Comparison of ENCODE assay signal across 9 cellular contexts in genomic region chr7:146090023-146090645, GRCh38. TPM values are rescaled to one million over a fixed set of nuclear protein-coding genes. Genes with fewer than 3 reads are reported as not detected.
DNase-seq lines count a peak whose midpoint lies in the region; ATAC-seq and TF ChIP-seq lines count a peak whose summit lies in the region.
"Had no signal": no experiment of that assay in that cellular context is flagged by ENCODE, and none has a peak within 500 bp of the region (broad histone marks: within the 10 kb centered on the region; RNA-seq: fewer than 3 reads in every experiment).

No MANE protein-coding gene starts in this region.

- intact Hi-C loops in left ventricle myocardium inferior (cut with micrococcal nuclease) (no loop called here), Right ventricle myocardium superior (cut with DNase I) (loop anchor here (10.0 kb wide), 1 partner anchor 1055 kb away; no protein-coding TSS in a partner anchor)

- H3K36me3 ChIP-seq in left ventricle myocardium inferior, result no peaks in the 10 kb centered on the region
- no peaks in the 10 kb centered on the region for H3K36me3 ChIP-seq in HEK293 (ENCODE audit: control insufficient read depth in 2 of 2, insufficient read depth in 1 of 2, low read length in 2 of 2)
- no peaks in the 10 kb centered on the region for H3K36me3 ChIP-seq in RWPE2 (ENCODE audit: low read depth)
- no peaks in the 10 kb centered on the region for H3K36me3 ChIP-seq in gastroesophageal sphincter

- POLR2A ChIA-PET in HEK293 (lab: Yijun Ruan, JAX), result no interaction called here

- H3K4me3 Mint-ChIP-seq in stimulated activated naive B cell treated with anti-CD40 and anti-IgM and Interleukin-4, amounts not matched to agents 10 μg/mL and 1 μg/mL and 100 μg/mL, for 72 hours, result no peak overlapping the region
- H3K4me3 Mint-ChIP-seq: stimulated activated naive CD8-positive, alpha-beta T cell treated with anti-CD3 and anti-CD28 coated beads, Interleukin-15, Interleukin-2, amounts not matched to agents 100 ng/mL and 50 ng/mL, for 24 hours had no signal

- H3K4me1 ChIP-seq in left ventricle myocardium inferior, result no peaks in the 10 kb centered on the region
- H3K4me1 ChIP-seq in HEK293 (ENCODE audit: control insufficient read depth, insufficient read depth, low read length), result no peaks in the 10 kb centered on the region
- no peaks in the 10 kb centered on the region for H3K4me1 ChIP-seq in RWPE2 (ENCODE audit: insufficient read depth, poor library complexity, severe bottlenecking)
- H3K4me1 ChIP-seq in gastroesophageal sphincter, result no peaks in the 10 kb centered on the region

- TF ChIP-seq CTCF in left ventricle myocardium inferior (IDR thresholded peaks at IDR 0.05; ENCODE audit: borderline replicate concordance) (peak; percentile 69), HEK293 (tag by site-specific recombination; IDR thresholded peaks at IDR 0.05) (no peak), RWPE2 (IDR thresholded peaks at IDR 0.05; ENCODE audit: poor library complexity, severe bottlenecking) (peak; percentile 81), gastroesophageal sphincter (IDR thresholded peaks at IDR 0.05) (peak; percentile 32 to 59 (median 43))

- H3K4me1 Mint-ChIP-seq in stimulated activated naive B cell treated with anti-CD40 and anti-IgM and Interleukin-4, amounts not matched to agents 10 μg/mL and 1 μg/mL and 100 μg/mL, for 72 hours, result no peaks in the 10 kb centered on the region

- H3K27me3 Mint-ChIP-seq in stimulated activated naive B cell treated with anti-CD40 and anti-IgM and Interleukin-4, amounts not matched to agents 10 μg/mL and 1 μg/mL and 100 μg/mL, for 72 hours, result no peaks in the 10 kb centered on the region
- H3K27me3 Mint-ChIP-seq: stimulated activated naive CD8-positive, alpha-beta T cell treated with anti-CD3 and anti-CD28 coated beads, Interleukin-15, Interleukin-2, amounts not matched to agents 100 ng/mL and 50 ng/mL, for 24 hours had no signal

- no peak overlapping the region for H3K4me3 ChIP-seq in left ventricle myocardium inferior
- H3K4me3 ChIP-seq in HEK293 (ENCODE audit: low read depth, low read length), result no peak overlapping the region
- no peak overlapping the region for H3K4me3 ChIP-seq in RWPE2 (ENCODE audit: severe bottlenecking)
- no peak overlapping the region for H3K4me3 ChIP-seq in gastroesophageal sphincter

- no peaks in the 10 kb centered on the region for H3K36me3 Mint-ChIP-seq in stimulated activated naive B cell treated with anti-CD40 and anti-IgM and Interleukin-4, amounts not matched to agents 10 μg/mL and 1 μg/mL and 100 μg/mL, for 72 hours

- DNase-seq in left ventricle myocardium inferior (no peak), Right ventricle myocardium superior (no peak), M059J (ENCODE audit: low read depth) (peak; percentile 30), RWPE2 (ENCODE audit: low spot score) (no peak)
- DNase-seq in stimulated activated naive B cell treated with anti-CD40 and anti-IgM and Interleukin-4, amounts not matched to agents 10 μg/mL and 1 μg/mL and 100 μg/mL, for 72 hours, result no peak
- DNase-seq in stimulated activated naive CD4-positive, alpha-beta T cell treated with Interleukin-2 at 50 U/mL for 16 hours (lab: John Stamatoyannopoulos, UW), result no peak

- no peaks in the 10 kb centered on the region for H3K9me3 Mint-ChIP-seq in stimulated activated naive B cell treated with anti-CD40 and anti-IgM and Interleukin-4, amounts not matched to agents 10 μg/mL and 1 μg/mL and 100 μg/mL, for 72 hours
- H3K9me3 Mint-ChIP-seq: stimulated activated naive CD8-positive, alpha-beta T cell treated with anti-CD3 and anti-CD28 coated beads, Interleukin-15, Interleukin-2, amounts not matched to agents 100 ng/mL and 50 ng/mL, for 24 hours had no signal

- no peak overlapping the region for H3K27ac Mint-ChIP-seq in stimulated activated naive B cell treated with anti-CD40 and anti-IgM and Interleukin-4, amounts not matched to agents 10 μg/mL and 1 μg/mL and 100 μg/mL, for 72 hours
- H3K27ac Mint-ChIP-seq: stimulated activated naive CD8-positive, alpha-beta T cell treated with anti-CD3 and anti-CD28 coated beads, Interleukin-15, Interleukin-2, amounts not matched to agents 100 ng/mL and 50 ng/mL, for 24 hours had no signal

- CTCF ChIA-PET in HEK293 (lab: Yijun Ruan, JAX), result interaction anchor here (0.5 to 2.2 kb wide), 18 partner anchors 8 to 1704 kb away, joined by 3 to 22 read pairs (median 3); no protein-coding TSS in a partner anchor

- 2 to 6% methylated on average over 4 of the region's 4 CpGs for WGBS in gastroesophageal sphincter (ENCODE audit: low coverage in 1 of 2), 2 donors

- no peak for TF ChIP-seq POLR2A in gastroesophageal sphincter (IDR thresholded peaks at IDR 0.05)

- no peak for ATAC-seq in Right ventricle myocardium superior (ENCODE audit: poor library complexity)
- ATAC-seq in RWPE2 (ENCODE audit: low read depth), result peak; percentile 67; the same call in 2 of the 3 replicates
- ATAC-seq in gastroesophageal sphincter, result no peak
- peak; percentile 67 to 70 for ATAC-seq in stimulated activated naive B cell treated with anti-CD40 and anti-IgM and Interleukin-4, amounts not matched to agents 10 μg/mL and 1 μg/mL and 100 μg/mL, for 72 hours (replicated peaks)

- no peaks in the 10 kb centered on the region for H3K9me3 ChIP-seq in left ventricle myocardium inferior (replicated peaks)
- H3K9me3 ChIP-seq in HEK293 (ENCODE audit: control insufficient read depth, insufficient read depth, low read depth, low read length), result no peaks in the 10 kb centered on the region
- H3K9me3 ChIP-seq in RWPE2 (ENCODE audit: severe bottlenecking), result peaks cover 2% of the 10 kb centered on the region
- H3K9me3 ChIP-seq in gastroesophageal sphincter, result no peaks in the 10 kb centered on the region

- H3K27ac ChIP-seq in left ventricle myocardium inferior (replicated peaks), result no peak overlapping the region
- no peak overlapping the region for H3K27ac ChIP-seq in HEK293 (ENCODE audit: extremely low read depth, low read depth, low read length)
- H3K27ac ChIP-seq in RWPE2 (ENCODE audit: poor library complexity, severe bottlenecking), result no peak overlapping the region
- no peak overlapping the region for H3K27ac ChIP-seq in gastroesophageal sphincter

- H3K27me3 ChIP-seq in left ventricle myocardium inferior (ENCODE audit: low read depth), result no peaks in the 10 kb centered on the region
- H3K27me3 ChIP-seq in RWPE2 (ENCODE audit: insufficient read depth, poor library complexity, severe bottlenecking), result no peaks in the 10 kb centered on the region
- H3K27me3 ChIP-seq in gastroesophageal sphincter, result no peaks in the 10 kb centered on the region

- TF ChIP-seq EP300 in gastroesophageal sphincter (IDR thresholded peaks at IDR 0.05), result no peak

TF ChIP-seq in HEK293, 187 proteins besides CTCF, POLR2A, EP300 and RAD21:
- TF ChIP-seq ZNF510 (tag by site-specific recombination; IDR thresholded peaks at IDR 0.05; ENCODE audit: insufficient replicate concordance) (no peak), ZXDB (tag by site-specific recombination; IDR thresholded peaks at IDR 0.05) (no peak), ZNF10 (tag by site-specific recombination; IDR thresholded peaks at IDR 0.05) (peak; percentile 59; the same call in 1 of the 2 replicates), EGR2 (tag by site-specific recombination; IDR thresholded peaks at IDR 0.05; ENCODE audit: low read depth) (no peak), ZNF768 (tag by site-specific recombination; IDR thresholded peaks at IDR 0.05) (no peak), ZNF654 (tag by site-specific recombination; IDR thresholded peaks at IDR 0.05; ENCODE audit: low read depth) (peak; percentile 64)

RNA-seq across cellular contexts. Expression of gene CNTNAP2, which starts 26.5 kb away (rescaled TPM):
- total RNA-seq in left ventricle myocardium inferior (0.99 TPM), Right ventricle myocardium superior (0.48 TPM), gastroesophageal sphincter (1 to 10 TPM; 1.5 to 8.9 (median 3.2) TPM)
- not detected in 2 replicates for total RNA-seq in M059J (2014; rRNA removed; shearing (Covaris generic))

Comparison
In these comparisons a context has a peak if more than half of its experiments do, and no peak if none do; other contexts are left out.
1. ATAC-seq: peak in RWPE2 (single experiment) and stimulated activated naive B cell treated with anti-CD40 and anti-IgM and Interleukin-4, amounts not matched to agents 10 μg/mL and 1 μg/mL and 100 μg/mL, for 72 hours (2 of 2); none in Right ventricle myocardium superior (single experiment) and gastroesophageal sphincter (single experiment).